In the genomic region with DNA sequence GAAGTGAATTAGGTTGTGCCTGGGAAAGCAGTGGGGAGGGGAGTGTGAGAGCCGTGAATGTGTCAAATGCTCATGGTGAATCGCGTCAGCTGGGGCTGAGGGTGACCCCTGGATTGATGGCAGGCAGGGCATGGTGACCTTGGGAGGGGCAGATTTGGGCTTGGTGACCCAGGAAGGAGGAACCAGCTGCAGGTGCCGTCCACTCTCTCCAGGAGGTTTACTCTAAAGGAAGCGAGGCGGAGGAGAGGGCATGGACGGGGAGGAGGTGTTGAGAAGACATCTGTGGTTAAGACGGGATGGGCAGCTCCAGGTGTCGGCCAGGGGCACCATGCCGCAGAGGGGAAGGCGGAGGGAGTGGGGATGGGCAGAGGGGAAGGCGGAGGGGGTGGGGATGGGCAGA, we compare ENCODE assay signal across 19 cellular contexts. TPM values are rescaled to one million over a fixed set of nuclear protein-coding genes. Genes with fewer than 3 reads are reported as not detected.
DNase-seq lines count a peak whose midpoint lies in the region; ATAC-seq, FAIRE-seq and TF ChIP-seq lines count a peak whose summit lies in the region.
"Had no signal": no experiment of that assay in that cellular context is flagged by ENCODE, and none has a peak within 500 bp of the region (broad histone marks: within the 10 kb centered on the region; RNA-seq: fewer than 3 reads in every experiment).

No MANE protein-coding gene starts in this region.

- no peak overlapping the region for H3K9ac ChIP-seq in H1 (replicated peaks in 1 of 4; ENCODE audit: extremely low read depth in 1 of 4, low read depth in 3 of 4, low read length in 3 of 4)

- no peaks in the 10 kb centered on the region for H3K79me1 ChIP-seq in H1 (ENCODE audit: low read depth, low read length)

- H3K4ac ChIP-seq in H1 (replicated peaks; ENCODE audit: insufficient read length, low read depth, low read length), result no peak overlapping the region

- H3K18ac ChIP-seq in H1 (ENCODE audit: extremely low read depth, low read length), result no peak overlapping the region

- peaks cover 0 to 5% (median 0%) of the 10 kb centered on the region in 4 experiments; a peak in 1 of 8 replicates for H3K36me3 ChIP-seq in H1 (ENCODE audit: control insufficient read depth in 2 of 4, insufficient read depth in 4 of 4, low read length in 3 of 4)
- H3K36me3 ChIP-seq: BE2C, HAP-1 had no signal

- no peak overlapping the region for H3K4me2 ChIP-seq in H1 (ENCODE audit: insufficient read depth in 1 of 2, low read depth in 2 of 2, low read length in 2 of 2)

- H4K20me1 ChIP-seq in H1 (replicated peaks in 1 of 2; ENCODE audit: control insufficient read depth in 1 of 2, insufficient read depth in 2 of 2, low read length in 2 of 2), result peaks cover 0 to 3% of the 10 kb centered on the region in 2 experiments

- no peak overlapping the region for H2AFZ ChIP-seq in H1 (ENCODE audit: low read length)

- no peak for TF ChIP-seq POLR2A in H1 (IDR thresholded peaks at IDR 0.05; ENCODE audit: control extremely low read depth in 1 of 2, low read depth in 2 of 2, low read length in 2 of 2)

- no peak overlapping the region for H3K4me3 ChIP-seq in H1 (ENCODE audit: extremely low read depth in 1 of 4, insufficient read depth in 2 of 4, low read depth in 3 of 4, low read length in 4 of 4)
- H3K4me3 ChIP-seq: HAP-1 had no signal

- peaks cover 0 to 3% of the 10 kb centered on the region in 2 experiments; a peak in 1 of 4 replicates for H3K79me2 ChIP-seq in H1 (ENCODE audit: control insufficient read depth in 1 of 2, insufficient read depth in 2 of 2, low read length in 2 of 2)

- CTCF ChIA-PET in H1 (lab: Charles Lee; ENCODE audit: partially characterized antibody), result interaction anchor here (1.2 kb wide), 1 partner anchor 215 kb away, joined by 4 read pairs; no protein-coding TSS in a partner anchor

- no peaks in the 10 kb centered on the region for H3K9me3 Mint-ChIP-seq in stimulated activated effector memory CD8-positive, alpha-beta T cell treated with anti-CD3 and anti-CD28 coated beads, Interleukin-12 subunit alpha, Interleukin-12 subunit beta, amount 100 ng/mL, for 72 hours

- intact Hi-C loops in cardiac septum (cut with DNase I) (no loop called here), left ventricle myocardium superior (cut with micrococcal nuclease) (no loop called here)

- no peak overlapping the region for H3K27ac ChIP-seq in H1 (ENCODE audit: low read depth, low read length)

- H3K4me3 Mint-ChIP-seq in stimulated activated effector memory CD8-positive, alpha-beta T cell treated with anti-CD3 and anti-CD28 coated beads, Interleukin-12 subunit alpha, Interleukin-12 subunit beta, amount 100 ng/mL, for 72 hours, result no peak overlapping the region
- H3K4me3 Mint-ChIP-seq: CD4-positive, CD25-positive, alpha-beta regulatory T cell had no signal

- no peak overlapping the region for H4K5ac ChIP-seq in H1 (ENCODE audit: insufficient read length, low read depth, low read length)

- no peak overlapping the region for H3K27ac Mint-ChIP-seq in stimulated activated effector memory CD8-positive, alpha-beta T cell treated with anti-CD3 and anti-CD28 coated beads, Interleukin-12 subunit alpha, Interleukin-12 subunit beta, amount 100 ng/mL, for 72 hours
- H3K27ac Mint-ChIP-seq: CD4-positive, CD25-positive, alpha-beta regulatory T cell had no signal

- no peak overlapping the region for H2BK20ac ChIP-seq in H1 (ENCODE audit: low read length)

- no peak for TF ChIP-seq CTCF in H1 (IDR thresholded peaks at IDR 0.05; ENCODE audit: control extremely low read depth in 1 of 3, insufficient read depth in 1 of 3, low read depth in 1 of 3, low read length in 3 of 3)
- no peak for TF ChIP-seq CTCF in omental fat pad (IDR thresholded peaks at IDR 0.05)

- peaks cover 0 to 6% (median 1%) of the 10 kb centered on the region in 4 experiments; a peak in 2 of 7 replicates for H3K4me1 ChIP-seq in H1 (replicated peaks in 1 of 4; ENCODE audit: control insufficient read depth in 3 of 4, insufficient read depth in 4 of 4, low read length in 3 of 4)
- H3K4me1 ChIP-seq: BE2C, HAP-1 had no signal

- 78% methylated on average over 10 of the region's 12 CpGs; no CpG with 5 or more reads in 1 of the 2 experiments for WGBS in H1 (ENCODE audit: extremely low coverage in 1 of 2, insufficient coverage in 1 of 2, insufficient read length in 1 of 2, insufficient replicate concordance in 2 of 2, low coverage in 1 of 2, low lambda C conversion rate in 2 of 2, missing lambda C conversion rate in 1 of 2), 2 experiments

- peaks cover 6% of the 10 kb centered on the region; the same call in 1 of the 2 replicates for H3K23me2 ChIP-seq in H1 (ENCODE audit: low read depth, low read length)

- H2BK5ac ChIP-seq in H1 (ENCODE audit: low read depth, low read length), result no peak overlapping the region

- no peaks in the 10 kb centered on the region for H3K36me3 Mint-ChIP-seq in stimulated activated effector memory CD8-positive, alpha-beta T cell treated with anti-CD3 and anti-CD28 coated beads, Interleukin-12 subunit alpha, Interleukin-12 subunit beta, amount 100 ng/mL, for 72 hours
- H3K36me3 Mint-ChIP-seq: CD4-positive, CD25-positive, alpha-beta regulatory T cell had no signal

- H4K91ac ChIP-seq in H1 (replicated peaks; ENCODE audit: insufficient read length, low read length), result peak overlapping the region; percentile 73

- no peak overlapping the region for H3K56ac ChIP-seq in H1 (replicated peaks; ENCODE audit: insufficient read length, low read depth, low read length)

- H4K8ac ChIP-seq in H1 (ENCODE audit: extremely low read depth, insufficient read depth, low read length), result no peak overlapping the region

- H2BK15ac ChIP-seq in H1 (ENCODE audit: low read length), result peak overlapping the region; percentile 31; the same call in 1 of the 2 replicates

- H2BK12ac ChIP-seq in H1 (ENCODE audit: low read depth, low read length), result peak overlapping the region; percentile 39; the same call in 1 of the 2 replicates

- POLR2A ChIA-PET in H1 (lab: Charles Lee; ENCODE audit: partially characterized antibody), result no interaction called here

- H2BK120ac ChIP-seq in H1 (replicated peaks; ENCODE audit: low read depth, low read length), result no peak overlapping the region

- H3K4me1 Mint-ChIP-seq in stimulated activated effector memory CD8-positive, alpha-beta T cell treated with anti-CD3 and anti-CD28 coated beads, Interleukin-12 subunit alpha, Interleukin-12 subunit beta, amount 100 ng/mL, for 72 hours, result peaks cover 14% of the 10 kb centered on the region
- H3K4me1 Mint-ChIP-seq: CD4-positive, CD25-positive, alpha-beta regulatory T cell had no signal

- ATAC-seq in left ventricle myocardium superior (no peak), omental fat pad (ENCODE audit: low FRiP score) (no peak)
- no peak for ATAC-seq in stimulated activated effector memory CD8-positive, alpha-beta T cell treated with anti-CD3 and anti-CD28 coated beads, Interleukin-12 subunit alpha, Interleukin-12 subunit beta, amount 100 ng/mL, for 72 hours

- H3K9me3 ChIP-seq in H1 (ENCODE audit: insufficient read depth in 2 of 2, low read depth in 1 of 2, low read length in 1 of 2), result peaks cover 3 to 7% of the 10 kb centered on the region in 2 experiments; a peak in 3 of 4 replicates
- H3K9me3 ChIP-seq: BE2C, Caco-2, HAP-1 had no signal

- H3K27me3 ChIP-seq in H1 (replicated peaks in 1 of 4; ENCODE audit: control insufficient read depth in 3 of 4, extremely low read depth in 1 of 4, insufficient read depth in 3 of 4, low read length in 3 of 4), result no peaks in the 10 kb centered on the region
- H3K27me3 ChIP-seq: BE2C had no signal

- no peak overlapping the region for H3K23ac ChIP-seq in H1 (ENCODE audit: insufficient read length)

- peak; percentile 36 for DNase-seq in cardiac septum (ENCODE audit: low spot score)
- DNase-seq in left ventricle myocardium superior, result no peak
- DNase-seq in H1 (ENCODE audit: low read depth in 1 of 2, low spot score in 2 of 2), result no peak
- peak; percentile 5 for DNase-seq in omental fat pad (ENCODE audit: low spot score)
- DNase-seq in urothelium cell line (ENCODE audit: low spot score), result no peak
- DNase-seq in activated CD4-positive, alpha-beta T cell treated with anti-CD3 and anti-CD28 coated beads, Interleukin-2, amount 50 U/mL, for 4 hours, result no peak
- DNase-seq in occipital lobe (lab: John Stamatoyannopoulos, UW), result no peak
- DNase-seq in stimulated activated effector memory CD8-positive, alpha-beta T cell treated with anti-CD3 and anti-CD28 coated beads, Interleukin-12 subunit alpha, Interleukin-12 subunit beta, amount 100 ng/mL, for 72 hours (ENCODE audit: low spot score in 2 of 2), result no peak
- DNase-seq: ACHN; BE2C; C1 segment of cervical spinal cord; Caco-2; CD4-positive, CD25-positive, alpha-beta regulatory T cell; DMS153; DMS79 treated with DMSO at 0.1 percent for 48 hours; GF-D8; GOT3 had no signal

- FAIRE-seq in H1 (lab: Jason Lieb, UNC) (no peak), urothelium cell line (lab: Jason Lieb, UNC) (peak; percentile 74)
- FAIRE-seq: A204.1 had no signal

- TF ChIP-seq RAD21 in H1 (IDR thresholded peaks at IDR 0.05 in 1 of 2, conservative IDR thresholded peaks at IDR 0.05 in 1 of 2; ENCODE audit: low read depth in 2 of 2, low read length in 2 of 2), result no peak

- H2AK5ac ChIP-seq in H1 (ENCODE audit: low read depth, low read length), result no peak overlapping the region

- no peak overlapping the region for H3K14ac ChIP-seq in H1 (ENCODE audit: insufficient read length)

- TF ChIP-seq EP300 in H1 (IDR thresholded peaks at IDR 0.05; ENCODE audit: borderline replicate concordance in 1 of 2, low read depth in 2 of 2, low read length in 2 of 2), result no peak

TF ChIP-seq in H1, 55 proteins besides CTCF, POLR2A, EP300 and RAD21 (continues in another document):
- TF ChIP-seq SP1 (IDR thresholded peaks at IDR 0.05; ENCODE audit: low read depth, low read length) (no peak), EZH2 (IDR thresholded peaks at IDR 0.05; ENCODE audit: low read depth, low read length, severe bottlenecking) (no peak), NRF1 (IDR thresholded peaks at IDR 0.05; ENCODE audit: low read depth, low read length) (no peak), GABPA (IDR thresholded peaks at IDR 0.05; ENCODE audit: borderline replicate concordance, insufficient read depth, low read length) (no peak), RXRA (IDR thresholded peaks at IDR 0.05; ENCODE audit: insufficient read depth, low read depth, low read length) (no peak), SP4 (IDR thresholded peaks at IDR 0.05; ENCODE audit: low read length) (no peak), CHD1 (IDR thresholded peaks at IDR 0.05; ENCODE audit: low read depth, low read length) (no peak)

RNA-seq across cellular contexts. Expression of gene TMEM255B, which starts 28.7 kb away (rescaled TPM):
- total RNA-seq in cardiac septum, result 10.7 TPM
- total RNA-seq in left ventricle myocardium superior, result 12.1 TPM
- 2.7 and 4.4 TPM in 2 replicates for total RNA-seq in H1 (2021; fragmentation: NEBNext Ultra II Directional; extraction: Animal tissue kit (Norgen Biotek cat#: 25700))
- polyA plus RNA-seq in H1 (2011; rRNA removed), result 3.4 and 5.0 TPM in 2 replicates
- polyA plus RNA-seq in H1 (2011; cell fraction: cytosol; rRNA removed), result 4.2 TPM
- 7.2 TPM for polyA plus RNA-seq in H1 (2011; cell fraction: nucleus; rRNA removed)
- 3.0 to 4.2 TPM (median 3.7 TPM) in 4 replicates for polyA plus RNA-seq in H1 (2012, experiment 1 of 2)
- polyA plus RNA-seq in H1 (2012, experiment 2 of 2), result 1.4 TPM
- polyA plus RNA-seq in H1 (2013, experiment 1 of 2), result 1.6 TPM
- polyA plus RNA-seq in H1 (2013, experiment 2 of 2), result 2.3 TPM
- 0.50 and 1.6 TPM in 2 replicates for polyA minus RNA-seq in H1 (2011; rRNA and poly(A)+ RNA removed)
- 2.0 TPM for polyA minus RNA-seq in H1 (2011; cell fraction: cytosol; rRNA and poly(A)+ RNA removed)
- 2.2 TPM for polyA minus RNA-seq in H1 (2011; cell fraction: nucleus; rRNA and poly(A)+ RNA removed)
- total RNA-seq in omental fat pad, result 10 to 100 TPM in 2 of 4 donors, 1 to 10 TPM in 2; 2.7 to 19.1 (median 11.7) TPM
- total RNA-seq in occipital lobe, result under 0.01 TPM

Comparison
In these comparisons a context has a peak if more than half of its experiments do, and no peak if none do; other contexts are left out.
1. DNase-seq: peak in cardiac septum (single experiment) and omental fat pad (single experiment); none in left ventricle myocardium superior (single experiment), H1 (0 of 2), urothelium cell line (single experiment), activated CD4-positive, alpha-beta T cell treated with anti-CD3 and anti-CD28 coated beads, Interleukin-2, amount 50 U/mL, for 4 hours (0 of 2), occipital lobe (single experiment) and stimulated activated effector memory CD8-positive, alpha-beta T cell treated with anti-CD3 and anti-CD28 coated beads, Interleukin-12 subunit alpha, Interleukin-12 subunit beta, amount 100 ng/mL, for 72 hours (0 of 2).